In the genomic region with DNA sequence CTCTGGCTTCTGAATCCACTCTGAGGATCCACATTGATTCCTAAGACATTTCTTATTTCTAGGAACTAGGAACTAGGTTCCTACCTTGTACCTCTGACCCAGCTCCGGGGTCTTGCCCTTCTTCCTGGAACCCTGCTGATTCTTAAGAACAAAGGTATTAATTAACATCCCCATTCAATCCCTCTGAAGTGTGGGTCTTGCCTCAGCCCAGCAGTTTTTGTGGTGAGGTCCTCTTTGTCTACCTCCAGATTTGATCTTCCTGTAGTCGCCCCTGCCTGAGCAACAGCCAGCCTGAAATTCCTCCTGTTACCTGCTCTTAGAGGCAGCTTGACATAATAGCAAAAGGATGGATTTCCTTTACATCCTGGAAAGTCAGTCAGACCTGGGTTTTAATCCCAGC, we compare ENCODE assay signal across 31 cellular contexts. TPM values are rescaled to one million over a fixed set of nuclear protein-coding genes. Genes with fewer than 3 reads are reported as not detected.
"Had no signal": no experiment of that assay in that cellular context is flagged by ENCODE, and none has a peak within 500 bp of the region (broad histone marks: within the 10 kb centered on the region; RNA-seq: fewer than 3 reads in every experiment).

No MANE protein-coding gene starts in this region.

- H3K27me3 ChIP-seq: body of pancreas, breast epithelium had no signal

- H3K4me3 ChIP-seq: body of pancreas, breast epithelium had no signal

- H3K27ac ChIP-seq: body of pancreas, brain microvascular endothelial cell, breast epithelium, VCaP had no signal

- DNase-seq: activated CD4-positive, alpha-beta memory T cell treated with anti-CD3 and anti-CD28 coated beads, Interleukin-2, amount 10 ng/mL, durations not matched to agents 7 days and 5 days; activated CD4-positive, alpha-beta T cell treated with anti-CD3 and anti-CD28 coated beads for 1 hour; activated CD4-positive, alpha-beta T cell treated with anti-CD3 and anti-CD28 coated beads for 36 hours; activated CD4-positive, alpha-beta T cell treated with anti-CD3 and anti-CD28 coated beads for 48 hours; activated CD4-positive, alpha-beta T cell treated with anti-CD3 and anti-CD28 coated beads, Interleukin-2, amount 10 ng/mL, durations not matched to agents 7 days and 5 days; activated CD4-positive, alpha-beta T cell treated with anti-CD3 and anti-CD28 coated beads, Interleukin-2, amount 50 U/mL, for 48 hours; activated CD4-positive, CD25-positive, alpha-beta regulatory T cell; activated CD8-positive, alpha-beta memory T cell treated with anti-CD3 and anti-CD28 coated beads for 24 hours; activated CD8-positive, alpha-beta memory T cell treated with anti-CD3 and anti-CD28 coated beads, Interleukin-2, amount 10 ng/mL, durations not matched to agents 7 days and 5 days; activated CD8-positive, alpha-beta memory T cell treated with anti-CD3 and anti-CD28 coated beads, Interleukin-2, amount 50 U/mL, for 48 hours; activated CD8-positive, alpha-beta T cell treated with anti-CD3 and anti-CD28 coated beads, Interleukin-2, amount 10 ng/mL, durations not matched to agents 7 days and 5 days; activated effector memory CD4-positive, alpha-beta T cell treated with Interleukin-2 at 50 U/mL for 16 hours; activated gamma-delta T cell; activated naive CD4-positive, alpha-beta T cell treated with anti-CD3 and anti-CD28 coated beads, Interleukin-2, amount 10 ng/mL, durations not matched to agents 7 days and 5 days; activated naive CD4-positive, alpha-beta T cell treated with Interleukin-2 at 50 U/mL for 16 hours; activated naive CD8-positive, alpha-beta T cell treated with anti-CD3 and anti-CD28 coated beads, Interleukin-2, amount 10 ng/mL, durations not matched to agents 7 days and 5 days; activated naive CD8-positive, alpha-beta T cell treated with anti-CD3 and anti-CD28 coated beads, Interleukin-2, amount 50 U/mL, for 24 hours; activated T-cell treated with anti-CD3 and anti-CD28 coated beads, Interleukin-2, amount 50 U/mL, for 24 hours; activated T-cell treated with anti-CD3 and anti-CD28 coated beads, Interleukin-2, amount 50 U/mL, for 48 hours; aorta; body of pancreas; brain microvascular endothelial cell; central memory CD4-positive, alpha-beta T cell; T-helper 1 cell; T-helper 2 cell; T-helper 9 cell had no signal

- ATAC-seq: activated CD4-positive, alpha-beta T cell treated with anti-CD3 and anti-CD28 coated beads for 36 hours; activated CD4-positive, CD25-positive, alpha-beta regulatory T cell treated with anti-CD3 and anti-CD28 coated beads, Interleukin-2, amount 50 U/mL, for 24 hours; activated CD8-positive, alpha-beta memory T cell treated with anti-CD3 and anti-CD28 coated beads, Interleukin-2, amount 10 ng/mL, durations not matched to agents 7 days and 5 days; activated CD8-positive, alpha-beta T cell treated with anti-CD3 and anti-CD28 coated beads, Interleukin-2, amount 10 ng/mL, durations not matched to agents 7 days and 5 days; activated naive CD8-positive, alpha-beta T cell treated with anti-CD3 and anti-CD28 coated beads, Interleukin-2, amount 50 U/mL, for 24 hours; body of pancreas had no signal

- H3K36me3 ChIP-seq: brain microvascular endothelial cell, breast epithelium had no signal

- H3K9me3 ChIP-seq: body of pancreas, breast epithelium had no signal

- H3K4me1 ChIP-seq: body of pancreas, breast epithelium had no signal

RNA-seq across cellular contexts. Expression of gene CAMK1G, which starts 46.7 kb away (rescaled TPM):
- total RNA-seq: activated CD4-positive, alpha-beta memory T cell treated with anti-CD3 and anti-CD28 coated beads, Interleukin-2, amount 10 ng/mL, durations not matched to agents 7 days and 5 days; activated CD4-positive, alpha-beta T cell treated with anti-CD3 and anti-CD28 coated beads, Interleukin-2, amount 10 ng/mL, durations not matched to agents 7 days and 5 days; activated CD8-positive, alpha-beta memory T cell treated with anti-CD3 and anti-CD28 coated beads, Interleukin-2, amount 10 ng/mL, durations not matched to agents 7 days and 5 days; activated CD8-positive, alpha-beta T cell treated with anti-CD3 and anti-CD28 coated beads, Interleukin-2, amount 10 ng/mL, durations not matched to agents 7 days and 5 days; activated naive CD8-positive, alpha-beta T cell treated with anti-CD3 and anti-CD28 coated beads, Interleukin-2, amount 10 ng/mL, durations not matched to agents 7 days and 5 days; activated T-helper 2 cell treated with anti-CD3 and anti-CD28 coated beads, Interferon-gamma antibody, Interleukin-2, Interleukin-4, amounts not matched to agents 10 μg/mL and 5 μg/mL and 100 μg/mL, durations not matched to agents 14 hours and 24 hours and 36 hours; cardiac septum had no signal
